7 cellular contexts compared by ENCODE assay signal in genomic region chr15:101953993-101954392, GRCh38.
A peak's percentile ranks its signal among the peaks of the same experiment; 100 is the strongest.
DNase-seq lines count a peak whose midpoint lies in the region; ATAC-seq and TF ChIP-seq lines count a peak whose summit lies in the region.
"Not testable (repeated sequence)": the region's sequence is repeated elsewhere in the genome, so short reads cannot be mapped to it uniquely, and the experiment has no call there.

No MANE protein-coding gene starts in this region.

- not testable (repeated sequence) for H3K27me3 ChIP-seq in GM23338 (ENCODE audit: insufficient read depth); MG63; suprapubic skin

- not testable (repeated sequence) for H4K20me1 ChIP-seq in GM23338 (replicated peaks; ENCODE audit: insufficient read depth)

- not testable (repeated sequence) for DNase-seq in GM23338 (ENCODE audit: low spot score); MCF 10A (ENCODE audit: unreplicated experiment)
- DNase-seq in MG63: peak; percentile 0
- DNase-seq in activated CD4-positive, alpha-beta T cell treated with anti-CD3 and anti-CD28 coated beads, Interleukin-2, amount 10 ng/mL, durations not matched to agents 24 days and 14 days: peak; percentile 51
- DNase-seq in glutamatergic neuron: peak; percentile 6
- DNase-seq in osteocyte (ENCODE audit: extremely low spot score, unreplicated experiment): peak; percentile 75
- peak; percentile 58 to 66 for DNase-seq in suprapubic skin (ENCODE audit: low spot score in 2 of 2)

- H3K9me2 ChIP-seq in GM23338 (ENCODE audit: insufficient read depth): not testable (repeated sequence)

- WGBS in suprapubic skin: no CpG with 5 or more reads among the region's 7 CpGs

- not testable (repeated sequence) for H3K27ac ChIP-seq in GM23338 (ENCODE audit: low read depth); suprapubic skin

- peak overlapping the region; percentile 64 for H3K4me3 Mint-ChIP-seq in GM23338
- H3K4me3 Mint-ChIP-seq in activated CD4-positive, alpha-beta T cell treated with anti-CD3 and anti-CD28 coated beads, Interleukin-2, amount 10 ng/mL, durations not matched to agents 24 days and 14 days; MCF 10A (ENCODE audit: unreplicated experiment); glutamatergic neuron (ENCODE audit: unreplicated experiment); osteocyte (ENCODE audit: unreplicated experiment): not testable (repeated sequence)

- POLR2A ChIA-PET in MCF 10A (lab: Yijun Ruan, JAX): not testable (repeated sequence)

- H3K4me1 Mint-ChIP-seq in GM23338; activated CD4-positive, alpha-beta T cell treated with anti-CD3 and anti-CD28 coated beads, Interleukin-2, amount 10 ng/mL, durations not matched to agents 24 days and 14 days; MCF 10A (ENCODE audit: insufficient read depth, unreplicated experiment); glutamatergic neuron (ENCODE audit: low read depth, unreplicated experiment); osteocyte (ENCODE audit: unreplicated experiment): not testable (repeated sequence)

- H3K9me3 ChIP-seq in MG63, suprapubic skin: not testable (repeated sequence)

- H3F3A ChIP-seq in GM23338 (replicated peaks; ENCODE audit: low read depth): not testable (repeated sequence)

- H3K36me3 Mint-ChIP-seq in GM23338 (ENCODE audit: low read depth); activated CD4-positive, alpha-beta T cell treated with anti-CD3 and anti-CD28 coated beads, Interleukin-2, amount 10 ng/mL, durations not matched to agents 24 days and 14 days (ENCODE audit: low read depth); MCF 10A (ENCODE audit: insufficient read depth, unreplicated experiment); glutamatergic neuron (ENCODE audit: unreplicated experiment); osteocyte (ENCODE audit: unreplicated experiment): not testable (repeated sequence)

- not testable (repeated sequence) for H3K9me3 Mint-ChIP-seq in GM23338; activated CD4-positive, alpha-beta T cell treated with anti-CD3 and anti-CD28 coated beads, Interleukin-2, amount 10 ng/mL, durations not matched to agents 24 days and 14 days; MCF 10A (ENCODE audit: unreplicated experiment); glutamatergic neuron (ENCODE audit: unreplicated experiment); osteocyte (ENCODE audit: unreplicated experiment)

- not testable (repeated sequence) for H3K4me1 ChIP-seq in GM23338 (ENCODE audit: insufficient read depth); suprapubic skin

- H3K4me3 ChIP-seq in GM23338: peak overlapping the region; percentile 43
- not testable (repeated sequence) for H3K4me3 ChIP-seq in MG63, suprapubic skin

- H3K4me2 ChIP-seq in GM23338: peak overlapping the region; percentile 58; the same call in 1 of the 2 replicates

- CTCF ChIA-PET in MCF 10A (lab: Yijun Ruan, JAX): not testable (repeated sequence)

- H3K27ac Mint-ChIP-seq in GM23338: peak overlapping the region; percentile 81
- H3K27ac Mint-ChIP-seq in activated CD4-positive, alpha-beta T cell treated with anti-CD3 and anti-CD28 coated beads, Interleukin-2, amount 10 ng/mL, durations not matched to agents 24 days and 14 days; MCF 10A (ENCODE audit: low read depth, unreplicated experiment); glutamatergic neuron (ENCODE audit: unreplicated experiment); osteocyte (ENCODE audit: unreplicated experiment): not testable (repeated sequence)

- intact Hi-C loops in activated CD4-positive, alpha-beta T cell treated with anti-CD3 and anti-CD28 coated beads, Interleukin-2, amount 10 ng/mL, durations not matched to agents 24 days and 14 days (cut with micrococcal nuclease); MCF 10A (cut with micrococcal nuclease): not testable (repeated sequence)

- TSS peak; percentile 66 for BruUV-seq in MCF 10A (replicated peaks; lab: Mats Ljungman, UMichigan)

- TF ChIP-seq EP300 in suprapubic skin (IDR thresholded peaks at IDR 0.05): not testable (repeated sequence)

- H3K27me3 Mint-ChIP-seq in GM23338 (ENCODE audit: insufficient read depth, low read depth, poor library complexity); activated CD4-positive, alpha-beta T cell treated with anti-CD3 and anti-CD28 coated beads, Interleukin-2, amount 10 ng/mL, durations not matched to agents 24 days and 14 days; glutamatergic neuron (ENCODE audit: unreplicated experiment); osteocyte (ENCODE audit: unreplicated experiment): not testable (repeated sequence)
- H3K27me3 Mint-ChIP-seq in MCF 10A (ENCODE audit: insufficient read depth, unreplicated experiment): peaks cover 11% of the 10 kb centered on the region

- not testable (repeated sequence) for H3K79me2 ChIP-seq in GM23338 (replicated peaks; ENCODE audit: insufficient read depth)

- H2AFZ ChIP-seq in GM23338: not testable (repeated sequence)

- not testable (repeated sequence) for TF ChIP-seq POLR2A in suprapubic skin (IDR thresholded peaks at IDR 0.05)

- TF ChIP-seq CTCF in GM23338 (conservative IDR thresholded peaks at IDR 0.05; ENCODE audit: low read depth in 2 of 2); MCF 10A (IDR thresholded peaks at IDR 0.05; ENCODE audit: unreplicated experiment); glutamatergic neuron (IDR thresholded peaks at IDR 0.05; ENCODE audit: partially characterized antibody, unreplicated experiment); osteocyte (IDR thresholded peaks at IDR 0.05); suprapubic skin (IDR thresholded peaks at IDR 0.05): not testable (repeated sequence)

- not testable (repeated sequence) for H3K36me3 ChIP-seq in GM23338 (ENCODE audit: insufficient read depth); MG63; suprapubic skin

- ATAC-seq in GM23338: not testable (repeated sequence)
